23 cellular contexts compared by ENCODE assay signal in genomic region chr5:153598099-153598498, GRCh38.
DNase-seq lines count a peak whose midpoint lies in the region; ATAC-seq, FAIRE-seq and TF ChIP-seq lines count a peak whose summit lies in the region.
"Had no signal": no experiment of that assay in that cellular context is flagged by ENCODE, and none has a peak within 500 bp of the region (broad histone marks: within the 10 kb centered on the region; RNA-seq: fewer than 3 reads in every experiment).

No MANE protein-coding gene starts in this region.

- H3K27ac ChIP-seq in esophagus squamous epithelium = no peak overlapping the region
- H3K27ac ChIP-seq: heart right ventricle, HL-60 had no signal

- no peak for TF ChIP-seq POLR2A in esophagus squamous epithelium (IDR thresholded peaks at IDR 0.05)

- no peaks in the 10 kb centered on the region for H3K4me1 Mint-ChIP-seq in type B pancreatic cell (ENCODE audit: unreplicated experiment)
- H3K4me1 Mint-ChIP-seq: activated CD8-positive, alpha-beta memory T cell treated with anti-CD3 and anti-CD28 coated beads, Interleukin-2, amount 10 ng/mL, durations not matched to agents 7 days and 5 days had no signal

- ATAC-seq in GM19467 (IDR thresholded peaks at IDR 0.05; ENCODE audit: unreplicated experiment) (peak; percentile 72), HG02870 (IDR thresholded peaks at IDR 0.05; ENCODE audit: unreplicated experiment) (peak; percentile 58), HG03469 (IDR thresholded peaks at IDR 0.05; ENCODE audit: unreplicated experiment) (peak; percentile 47), HG03457 (IDR thresholded peaks at IDR 0.05; ENCODE audit: unreplicated experiment) (no peak)
- ATAC-seq: activated CD8-positive, alpha-beta memory T cell treated with anti-CD3 and anti-CD28 coated beads, Interleukin-2, amount 10 ng/mL, durations not matched to agents 7 days and 5 days; CD8-positive, alpha-beta T cell; heart right ventricle; Panc1 had no signal

- H3K36me3 ChIP-seq in esophagus squamous epithelium = no peaks in the 10 kb centered on the region
- H3K36me3 ChIP-seq in H7 (replicated peaks; ENCODE audit: control insufficient read depth, insufficient read depth, low read length) = no peaks in the 10 kb centered on the region
- H3K36me3 ChIP-seq: heart right ventricle had no signal

- no peaks in the 10 kb centered on the region for H3K36me3 Mint-ChIP-seq in type B pancreatic cell
- H3K36me3 Mint-ChIP-seq: activated CD8-positive, alpha-beta memory T cell treated with anti-CD3 and anti-CD28 coated beads, Interleukin-2, amount 10 ng/mL, durations not matched to agents 7 days and 5 days; CD8-positive, alpha-beta T cell had no signal

- no peak overlapping the region for H3K4me3 Mint-ChIP-seq in type B pancreatic cell
- H3K4me3 Mint-ChIP-seq: activated CD8-positive, alpha-beta memory T cell treated with anti-CD3 and anti-CD28 coated beads, Interleukin-2, amount 10 ng/mL, durations not matched to agents 7 days and 5 days; CD8-positive, alpha-beta T cell had no signal

- H3K27me3 ChIP-seq in esophagus squamous epithelium (no peaks in the 10 kb centered on the region), H7 (ENCODE audit: control insufficient read depth, insufficient read depth, low read length) (no peaks in the 10 kb centered on the region)
- H3K27me3 ChIP-seq: heart right ventricle had no signal

- peak; percentile 18 for FAIRE-seq in GM18507 (lab: Jason Lieb, UNC)

- H3K4me3 ChIP-seq in esophagus squamous epithelium = no peak overlapping the region
- H3K4me3 ChIP-seq in H7 (ENCODE audit: insufficient read depth, low read depth, low read length) = no peak overlapping the region
- H3K4me3 ChIP-seq: heart right ventricle had no signal

- no peaks in the 10 kb centered on the region for H3K27me3 Mint-ChIP-seq in type B pancreatic cell
- H3K27me3 Mint-ChIP-seq: activated CD8-positive, alpha-beta memory T cell treated with anti-CD3 and anti-CD28 coated beads, Interleukin-2, amount 10 ng/mL, durations not matched to agents 7 days and 5 days had no signal

- no peak overlapping the region for H3K27ac Mint-ChIP-seq in type B pancreatic cell
- H3K27ac Mint-ChIP-seq: activated CD8-positive, alpha-beta memory T cell treated with anti-CD3 and anti-CD28 coated beads, Interleukin-2, amount 10 ng/mL, durations not matched to agents 7 days and 5 days; CD8-positive, alpha-beta T cell had no signal

- no peaks in the 10 kb centered on the region for H3K9me3 ChIP-seq in esophagus squamous epithelium

- H3K9me3 Mint-ChIP-seq in type B pancreatic cell = no peaks in the 10 kb centered on the region
- H3K9me3 Mint-ChIP-seq: CD8-positive, alpha-beta T cell had no signal

- intact Hi-C loops in esophagus squamous epithelium (cut with DNase I) = no loop called here

- no peaks in the 10 kb centered on the region for H3K4me1 ChIP-seq in esophagus squamous epithelium
- H3K4me1 ChIP-seq: heart right ventricle had no signal

- DNase-seq in GM18507 (ENCODE audit: extremely low spot score, insufficient read length, low read depth) (no peak), esophagus squamous epithelium (lab: John Stamatoyannopoulos, UW) (no peak), H7 (no peak), type B pancreatic cell (ENCODE audit: extremely low spot score, unreplicated experiment) (no peak)
- DNase-seq: activated CD8-positive, alpha-beta memory T cell treated with anti-CD3 and anti-CD28 coated beads, Interleukin-2, amount 10 ng/mL, durations not matched to agents 7 days and 5 days; activated effector memory CD4-positive, alpha-beta T cell treated with anti-CD3 and anti-CD28 coated beads, Interleukin-2, amount 50 U/mL, for 16 hours; aorta; CD8-positive, alpha-beta T cell; cerebellar nuclear complex; DMS79 treated with DMSO at 0.1 percent for 48 hours; effector CD8-positive, alpha-beta T cell; heart right ventricle; KBM-7; NCI-H1092 treated with DMSO at 0.1 percent for 48 hours; NCI-H69; stimulated activated CD4-positive, alpha-beta T cell treated with anti-CD3 and anti-CD28 coated beads, Interleukin-2, amount 100 ng/mL, for 48 hours; substantia nigra had no signal

- TF ChIP-seq CTCF in esophagus squamous epithelium (IDR thresholded peaks at IDR 0.05) = no peak
- no peak for TF ChIP-seq CTCF in type B pancreatic cell (conservative IDR thresholded peaks at IDR 0.05)
